26 cellular contexts compared by ENCODE assay signal in genomic region chr10:59593768-59594167, GRCh38.
"Had no signal": no experiment of that assay in that cellular context is flagged by ENCODE, and none has a peak within 500 bp of the region (broad histone marks: within the 10 kb centered on the region; RNA-seq: fewer than 3 reads in every experiment).

No MANE protein-coding gene starts in this region.

- H3K36me3 ChIP-seq: heart left ventricle, left ventricle myocardium inferior, neutrophil, right atrium auricular region, right lobe of liver, tibial nerve, upper lobe of left lung, vagina had no signal

- H3K4me3 ChIP-seq: heart left ventricle, left ventricle myocardium inferior, lung, right atrium auricular region, right lobe of liver, smooth muscle cell, tibial nerve, upper lobe of left lung, vagina had no signal

- H3K27me3 ChIP-seq: heart left ventricle, neutrophil, right atrium auricular region, right lobe of liver, tibial nerve, upper lobe of left lung, vagina had no signal

- H3K79me2 ChIP-seq: parathyroid adenoma had no signal

- H3K4me3 Mint-ChIP-seq: immature natural killer cell; mesothelial cell of epicardium; naive thymus-derived CD4-positive, alpha-beta T cell; nephron; neural crest cell; stimulated activated naive CD8-positive, alpha-beta T cell treated with anti-CD3 and anti-CD28 coated beads, Interleukin-15, amount 100 ng/mL, for 72 hours had no signal

- DNase-seq: hypothalamus; immature natural killer cell; kidney; left ventricle myocardium inferior; mesendoderm; naive thymus-derived CD4-positive, alpha-beta T cell; occipital lobe; right lobe of liver; stimulated activated CD4-positive, alpha-beta T cell treated with anti-CD3 and anti-CD28 coated beads, Interleukin-15, amount 100 ng/mL, for 24 hours; stimulated activated CD4-positive, alpha-beta T cell treated with anti-CD3 and anti-CD28 coated beads, Interleukin-2, amount 100 ng/mL, for 24 hours; stimulated activated CD4-positive, alpha-beta T cell treated with anti-CD3 and anti-CD28 coated beads, Interleukin-4, amount 100 ng/mL, for 1 hour; stimulated activated naive CD4-positive, alpha-beta T cell treated with Interleukin-2 at 50 U/mL for 16 hours; stimulated activated naive CD8-positive, alpha-beta T cell treated with anti-CD3 and anti-CD28 coated beads, Interleukin-15, amount 100 ng/mL, for 72 hours; substantia nigra had no signal

- H2AFZ ChIP-seq: parathyroid adenoma had no signal

- ATAC-seq: naive thymus-derived CD4-positive, alpha-beta T cell had no signal

- H3K4me2 ChIP-seq: smooth muscle cell had no signal

- H3K4me1 Mint-ChIP-seq: immature natural killer cell; naive thymus-derived CD4-positive, alpha-beta T cell; neural crest cell; stimulated activated naive CD8-positive, alpha-beta T cell treated with anti-CD3 and anti-CD28 coated beads, Interleukin-15, amount 100 ng/mL, for 72 hours had no signal

- H3K9me3 Mint-ChIP-seq: mesothelial cell of epicardium; naive thymus-derived CD4-positive, alpha-beta T cell; nephron; neural crest cell; stimulated activated naive CD8-positive, alpha-beta T cell treated with anti-CD3 and anti-CD28 coated beads, Interleukin-15, amount 100 ng/mL, for 72 hours had no signal

- H3K36me3 Mint-ChIP-seq: immature natural killer cell; mesothelial cell of epicardium; naive thymus-derived CD4-positive, alpha-beta T cell had no signal

- H3K27ac ChIP-seq: heart left ventricle, left ventricle myocardium inferior, neutrophil, parathyroid adenoma, right atrium auricular region, right lobe of liver, tibial nerve, upper lobe of left lung, vagina had no signal

- H3K4me1 ChIP-seq: heart left ventricle, left ventricle myocardium inferior, parathyroid adenoma, right atrium auricular region, right lobe of liver, tibial nerve, upper lobe of left lung had no signal

- H3K9ac ChIP-seq: parathyroid adenoma had no signal

- H3K9me3 ChIP-seq: heart left ventricle, left ventricle myocardium inferior, neutrophil, right atrium auricular region, right lobe of liver, tibial nerve, upper lobe of left lung, vagina had no signal

- H3K27ac Mint-ChIP-seq: immature natural killer cell; mesothelial cell of epicardium; naive thymus-derived CD4-positive, alpha-beta T cell; nephron; stimulated activated naive CD8-positive, alpha-beta T cell treated with anti-CD3 and anti-CD28 coated beads, Interleukin-15, amount 100 ng/mL, for 72 hours had no signal
